1 cellular context compared by ENCODE assay signal in genomic region chr22:21917206-21917958, GRCh38.
TF ChIP-seq lines count a peak whose summit lies in the region.

No MANE protein-coding gene starts in this region.

TF ChIP-seq in HepG2, 621 proteins besides CTCF, POLR2A, EP300 and RAD21 (continues in another document):
- TF ChIP-seq, protein P1, sequence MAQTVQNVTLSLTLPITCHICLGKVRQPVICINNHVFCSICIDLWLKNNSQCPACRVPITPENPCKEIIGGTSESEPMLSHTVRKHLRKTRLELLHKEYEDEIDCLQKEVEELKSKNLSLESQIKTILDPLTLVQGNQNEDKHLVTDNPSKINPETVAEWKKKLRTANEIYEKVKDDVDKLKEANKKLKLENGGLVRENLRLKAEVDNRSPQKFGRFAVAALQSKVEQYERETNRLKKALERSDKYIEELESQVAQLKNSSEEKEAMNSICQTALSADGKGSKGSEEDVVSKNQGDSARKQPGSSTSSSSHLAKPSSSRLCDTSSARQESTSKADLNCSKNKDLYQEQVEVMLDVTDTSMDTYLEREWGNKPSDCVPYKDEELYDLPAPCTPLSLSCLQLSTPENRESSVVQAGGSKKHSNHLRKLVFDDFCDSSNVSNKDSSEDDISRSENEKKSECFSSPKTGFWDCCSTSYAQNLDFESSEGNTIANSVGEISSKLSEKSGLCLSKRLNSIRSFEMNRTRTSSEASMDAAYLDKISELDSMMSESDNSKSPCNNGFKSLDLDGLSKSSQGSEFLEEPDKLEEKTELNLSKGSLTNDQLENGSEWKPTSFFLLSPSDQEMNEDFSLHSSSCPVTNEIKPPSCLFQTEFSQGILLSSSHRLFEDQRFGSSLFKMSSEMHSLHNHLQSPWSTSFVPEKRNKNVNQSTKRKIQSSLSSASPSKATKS (CRISPR knock-in tag; IDR thresholded peaks at IDR 0.05): no peak
- no peak for TF ChIP-seq TAF15 (IDR thresholded peaks at IDR 0.05; ENCODE audit: low read depth, low read length, poor library complexity, severe bottlenecking)
- 0 out of 2 replicates have a peak, but pooled peaks have one; percentile 17 for TF ChIP-seq ZFY (CRISPR knock-in tag; IDR thresholded peaks at IDR 0.05)
- peak; percentile 30; the same call in 1 of the 2 replicates for TF ChIP-seq STAG1 (CRISPR knock-in tag; IDR thresholded peaks at IDR 0.05)
- no peak for TF ChIP-seq ATRX (CRISPR knock-in tag; IDR thresholded peaks at IDR 0.05; ENCODE audit: borderline replicate concordance)
- no peak for TF ChIP-seq ZNF737 (CRISPR knock-in tag; IDR thresholded peaks at IDR 0.05; ENCODE audit: borderline replicate concordance)
- no peak for TF ChIP-seq ZNF749 (CRISPR knock-in tag; IDR thresholded peaks at IDR 0.05; ENCODE audit: borderline replicate concordance)
- no peak for TF ChIP-seq GTF3A (CRISPR knock-in tag; conservative IDR thresholded peaks at IDR 0.05)
- TF ChIP-seq, protein P2, sequence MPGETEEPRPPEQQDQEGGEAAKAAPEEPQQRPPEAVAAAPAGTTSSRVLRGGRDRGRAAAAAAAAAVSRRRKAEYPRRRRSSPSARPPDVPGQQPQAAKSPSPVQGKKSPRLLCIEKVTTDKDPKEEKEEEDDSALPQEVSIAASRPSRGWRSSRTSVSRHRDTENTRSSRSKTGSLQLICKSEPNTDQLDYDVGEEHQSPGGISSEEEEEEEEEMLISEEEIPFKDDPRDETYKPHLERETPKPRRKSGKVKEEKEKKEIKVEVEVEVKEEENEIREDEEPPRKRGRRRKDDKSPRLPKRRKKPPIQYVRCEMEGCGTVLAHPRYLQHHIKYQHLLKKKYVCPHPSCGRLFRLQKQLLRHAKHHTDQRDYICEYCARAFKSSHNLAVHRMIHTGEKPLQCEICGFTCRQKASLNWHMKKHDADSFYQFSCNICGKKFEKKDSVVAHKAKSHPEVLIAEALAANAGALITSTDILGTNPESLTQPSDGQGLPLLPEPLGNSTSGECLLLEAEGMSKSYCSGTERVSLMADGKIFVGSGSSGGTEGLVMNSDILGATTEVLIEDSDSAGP (CRISPR knock-in tag; IDR thresholded peaks at IDR 0.05; ENCODE audit: borderline replicate concordance): 0 out of 2 replicates have a peak, but pooled peaks have one; percentile 38
- TF ChIP-seq HNF4G (IDR thresholded peaks at IDR 0.05; ENCODE audit: borderline replicate concordance, low read depth, low read length): no peak
- no peak for TF ChIP-seq HNF4G (CRISPR knock-in tag; IDR thresholded peaks at IDR 0.05; ENCODE audit: borderline replicate concordance, low read depth)
- TF ChIP-seq MAX (IDR thresholded peaks at IDR 0.05): 0 out of 2 replicates have a peak, but pooled peaks have one; percentile 28
- 0 out of 2 replicates have a peak, but pooled peaks have one; percentile 19 for TF ChIP-seq HNRNPL (IDR thresholded peaks at IDR 0.05; ENCODE audit: low read depth, low read length)
- TF ChIP-seq AKAP8 (CRISPR knock-in tag; IDR thresholded peaks at IDR 0.05): peak; percentile 62; the same call in 1 of the 2 replicates
- TF ChIP-seq, protein P3, sequence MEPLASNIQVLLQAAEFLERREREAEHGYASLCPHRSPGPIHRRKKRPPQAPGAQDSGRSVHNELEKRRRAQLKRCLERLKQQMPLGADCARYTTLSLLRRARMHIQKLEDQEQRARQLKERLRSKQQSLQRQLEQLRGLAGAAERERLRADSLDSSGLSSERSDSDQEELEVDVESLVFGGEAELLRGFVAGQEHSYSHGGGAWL (CRISPR knock-in tag; IDR thresholded peaks at IDR 0.05): no peak
- TF ChIP-seq, protein P4, sequence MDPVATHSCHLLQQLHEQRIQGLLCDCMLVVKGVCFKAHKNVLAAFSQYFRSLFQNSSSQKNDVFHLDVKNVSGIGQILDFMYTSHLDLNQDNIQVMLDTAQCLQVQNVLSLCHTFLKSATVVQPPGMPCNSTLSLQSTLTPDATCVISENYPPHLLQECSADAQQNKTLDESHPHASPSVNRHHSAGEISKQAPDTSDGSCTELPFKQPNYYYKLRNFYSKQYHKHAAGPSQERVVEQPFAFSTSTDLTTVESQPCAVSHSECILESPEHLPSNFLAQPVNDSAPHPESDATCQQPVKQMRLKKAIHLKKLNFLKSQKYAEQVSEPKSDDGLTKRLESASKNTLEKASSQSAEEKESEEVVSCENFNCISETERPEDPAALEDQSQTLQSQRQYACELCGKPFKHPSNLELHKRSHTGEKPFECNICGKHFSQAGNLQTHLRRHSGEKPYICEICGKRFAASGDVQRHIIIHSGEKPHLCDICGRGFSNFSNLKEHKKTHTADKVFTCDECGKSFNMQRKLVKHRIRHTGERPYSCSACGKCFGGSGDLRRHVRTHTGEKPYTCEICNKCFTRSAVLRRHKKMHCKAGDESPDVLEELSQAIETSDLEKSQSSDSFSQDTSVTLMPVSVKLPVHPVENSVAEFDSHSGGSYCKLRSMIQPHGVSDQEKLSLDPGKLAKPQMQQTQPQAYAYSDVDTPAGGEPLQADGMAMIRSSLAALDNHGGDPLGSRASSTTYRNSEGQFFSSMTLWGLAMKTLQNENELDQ (CRISPR knock-in tag; IDR thresholded peaks at IDR 0.05; ENCODE audit: borderline replicate concordance): no peak
- no peak for TF ChIP-seq ZFP36L2 (CRISPR knock-in tag; IDR thresholded peaks at IDR 0.05)
- peak; percentile 5; the same call in 1 of the 2 replicates for TF ChIP-seq HNF4A (CRISPR knock-in tag; IDR thresholded peaks at IDR 0.05)
- no peak for TF ChIP-seq CSRNP1 (CRISPR knock-in tag; IDR thresholded peaks at IDR 0.05)
- TF ChIP-seq, protein P5, sequence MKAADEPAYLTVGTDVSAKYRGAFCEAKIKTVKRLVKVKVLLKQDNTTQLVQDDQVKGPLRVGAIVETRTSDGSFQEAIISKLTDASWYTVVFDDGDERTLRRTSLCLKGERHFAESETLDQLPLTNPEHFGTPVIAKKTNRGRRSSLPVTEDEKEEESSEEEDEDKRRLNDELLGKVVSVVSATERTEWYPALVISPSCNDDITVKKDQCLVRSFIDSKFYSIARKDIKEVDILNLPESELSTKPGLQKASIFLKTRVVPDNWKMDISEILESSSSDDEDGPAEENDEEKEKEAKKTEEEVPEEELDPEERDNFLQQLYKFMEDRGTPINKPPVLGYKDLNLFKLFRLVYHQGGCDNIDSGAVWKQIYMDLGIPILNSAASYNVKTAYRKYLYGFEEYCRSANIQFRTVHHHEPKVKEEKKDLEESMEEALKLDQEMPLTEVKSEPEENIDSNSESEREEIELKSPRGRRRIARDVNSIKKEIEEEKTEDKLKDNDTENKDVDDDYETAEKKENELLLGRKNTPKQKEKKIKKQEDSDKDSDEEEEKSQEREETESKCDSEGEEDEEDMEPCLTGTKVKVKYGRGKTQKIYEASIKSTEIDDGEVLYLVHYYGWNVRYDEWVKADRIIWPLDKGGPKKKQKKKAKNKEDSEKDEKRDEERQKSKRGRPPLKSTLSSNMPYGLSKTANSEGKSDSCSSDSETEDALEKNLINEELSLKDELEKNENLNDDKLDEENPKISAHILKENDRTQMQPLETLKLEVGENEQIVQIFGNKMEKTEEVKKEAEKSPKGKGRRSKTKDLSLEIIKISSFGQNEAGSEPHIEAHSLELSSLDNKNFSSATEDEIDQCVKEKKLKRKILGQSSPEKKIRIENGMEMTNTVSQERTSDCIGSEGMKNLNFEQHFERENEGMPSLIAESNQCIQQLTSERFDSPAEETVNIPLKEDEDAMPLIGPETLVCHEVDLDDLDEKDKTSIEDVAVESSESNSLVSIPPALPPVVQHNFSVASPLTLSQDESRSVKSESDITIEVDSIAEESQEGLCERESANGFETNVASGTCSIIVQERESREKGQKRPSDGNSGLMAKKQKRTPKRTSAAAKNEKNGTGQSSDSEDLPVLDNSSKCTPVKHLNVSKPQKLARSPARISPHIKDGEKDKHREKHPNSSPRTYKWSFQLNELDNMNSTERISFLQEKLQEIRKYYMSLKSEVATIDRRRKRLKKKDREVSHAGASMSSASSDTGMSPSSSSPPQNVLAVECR (CRISPR knock-in tag; IDR thresholded peaks at IDR 0.05; ENCODE audit: borderline replicate concordance): 0 out of 2 replicates have a peak, but pooled peaks have one; percentile 19
- peak; percentile 69 for TF ChIP-seq ZNF687 (CRISPR knock-in tag; IDR thresholded peaks at IDR 0.05)
- no peak for TF ChIP-seq ZNF205 (CRISPR knock-in tag; IDR thresholded peaks at IDR 0.05)
- peak; percentile 29; the same call in 1 of the 2 replicates for TF ChIP-seq SALL1 (CRISPR knock-in tag; IDR thresholded peaks at IDR 0.05)
- TF ChIP-seq, protein P6, sequence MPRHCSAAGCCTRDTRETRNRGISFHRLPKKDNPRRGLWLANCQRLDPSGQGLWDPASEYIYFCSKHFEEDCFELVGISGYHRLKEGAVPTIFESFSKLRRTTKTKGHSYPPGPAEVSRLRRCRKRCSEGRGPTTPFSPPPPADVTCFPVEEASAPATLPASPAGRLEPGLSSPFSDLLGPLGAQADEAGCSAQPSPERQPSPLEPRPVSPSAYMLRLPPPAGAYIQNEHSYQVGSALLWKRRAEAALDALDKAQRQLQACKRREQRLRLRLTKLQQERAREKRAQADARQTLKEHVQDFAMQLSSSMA (CRISPR knock-in tag; IDR thresholded peaks at IDR 0.05): 0 out of 2 replicates have a peak, but pooled peaks have one; percentile 33
- TF ChIP-seq KDM5A (IDR thresholded peaks at IDR 0.05; ENCODE audit: borderline replicate concordance, low read length): no peak
- TF ChIP-seq, protein P7, sequence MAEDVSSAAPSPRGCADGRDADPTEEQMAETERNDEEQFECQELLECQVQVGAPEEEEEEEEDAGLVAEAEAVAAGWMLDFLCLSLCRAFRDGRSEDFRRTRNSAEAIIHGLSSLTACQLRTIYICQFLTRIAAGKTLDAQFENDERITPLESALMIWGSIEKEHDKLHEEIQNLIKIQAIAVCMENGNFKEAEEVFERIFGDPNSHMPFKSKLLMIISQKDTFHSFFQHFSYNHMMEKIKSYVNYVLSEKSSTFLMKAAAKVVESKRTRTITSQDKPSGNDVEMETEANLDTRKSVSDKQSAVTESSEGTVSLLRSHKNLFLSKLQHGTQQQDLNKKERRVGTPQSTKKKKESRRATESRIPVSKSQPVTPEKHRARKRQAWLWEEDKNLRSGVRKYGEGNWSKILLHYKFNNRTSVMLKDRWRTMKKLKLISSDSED (CRISPR knock-in tag; IDR thresholded peaks at IDR 0.05): no peak
- 0 out of 2 replicates have a peak, but pooled peaks have one; percentile 48 for TF ChIP-seq ZBTB38 (CRISPR knock-in tag; IDR thresholded peaks at IDR 0.05)
- TF ChIP-seq, protein P8, sequence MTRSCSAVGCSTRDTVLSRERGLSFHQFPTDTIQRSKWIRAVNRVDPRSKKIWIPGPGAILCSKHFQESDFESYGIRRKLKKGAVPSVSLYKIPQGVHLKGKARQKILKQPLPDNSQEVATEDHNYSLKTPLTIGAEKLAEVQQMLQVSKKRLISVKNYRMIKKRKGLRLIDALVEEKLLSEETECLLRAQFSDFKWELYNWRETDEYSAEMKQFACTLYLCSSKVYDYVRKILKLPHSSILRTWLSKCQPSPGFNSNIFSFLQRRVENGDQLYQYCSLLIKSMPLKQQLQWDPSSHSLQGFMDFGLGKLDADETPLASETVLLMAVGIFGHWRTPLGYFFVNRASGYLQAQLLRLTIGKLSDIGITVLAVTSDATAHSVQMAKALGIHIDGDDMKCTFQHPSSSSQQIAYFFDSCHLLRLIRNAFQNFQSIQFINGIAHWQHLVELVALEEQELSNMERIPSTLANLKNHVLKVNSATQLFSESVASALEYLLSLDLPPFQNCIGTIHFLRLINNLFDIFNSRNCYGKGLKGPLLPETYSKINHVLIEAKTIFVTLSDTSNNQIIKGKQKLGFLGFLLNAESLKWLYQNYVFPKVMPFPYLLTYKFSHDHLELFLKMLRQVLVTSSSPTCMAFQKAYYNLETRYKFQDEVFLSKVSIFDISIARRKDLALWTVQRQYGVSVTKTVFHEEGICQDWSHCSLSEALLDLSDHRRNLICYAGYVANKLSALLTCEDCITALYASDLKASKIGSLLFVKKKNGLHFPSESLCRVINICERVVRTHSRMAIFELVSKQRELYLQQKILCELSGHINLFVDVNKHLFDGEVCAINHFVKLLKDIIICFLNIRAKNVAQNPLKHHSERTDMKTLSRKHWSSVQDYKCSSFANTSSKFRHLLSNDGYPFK (CRISPR knock-in tag; IDR thresholded peaks at IDR 0.05; ENCODE audit: borderline replicate concordance): peak; percentile 67; the same call in 1 of the 2 replicates
- TF ChIP-seq NCOR1 (IDR thresholded peaks at IDR 0.05; ENCODE audit: borderline replicate concordance, low read length): no peak
- TF ChIP-seq ZSCAN20 (CRISPR knock-in tag; IDR thresholded peaks at IDR 0.05; ENCODE audit: borderline replicate concordance): no peak
- TF ChIP-seq ZNF747 (CRISPR knock-in tag; IDR thresholded peaks at IDR 0.05; ENCODE audit: borderline replicate concordance): no peak
